In genomic region chr1:55069280-55069679, GRCh38 we compare ENCODE assay signal across 8 cellular contexts. TPM values are rescaled to one million over a fixed set of nuclear protein-coding genes. Genes with fewer than 3 reads are reported as not detected.
"Had no signal": no experiment of that assay in that cellular context is flagged by ENCODE, and none has a peak within 500 bp of the region (broad histone marks: within the 10 kb centered on the region; RNA-seq: fewer than 3 reads in every experiment).

No MANE protein-coding gene starts in this region.

- H3K27ac Mint-ChIP-seq: neural progenitor cell; T-helper 2 cell treated with Interferon-gamma antibody and Interleukin-4, amounts not matched to agents 5 μg/mL and 100 μg/mL, for 36 hours had no signal

- H3K4me3 Mint-ChIP-seq: neural progenitor cell; T-helper 2 cell treated with Interferon-gamma antibody and Interleukin-4, amounts not matched to agents 5 μg/mL and 100 μg/mL, for 36 hours had no signal

- ATAC-seq: activated CD4-positive, CD25-positive, alpha-beta regulatory T cell treated with anti-CD3 and anti-CD28 coated beads, Interleukin-2, amount 50 U/mL, for 24 hours; left ventricle myocardium superior; pancreas had no signal

- DNase-seq: foreskin melanocyte; left ventricle myocardium superior; pancreas; stimulated activated CD4-positive, alpha-beta T cell treated with anti-CD3 and anti-CD28 coated beads, Interleukin-4, amount 100 ng/mL, for 1 hour; thyroid gland had no signal

- H3K4me1 ChIP-seq: neural progenitor cell, pancreas had no signal

- H3K27ac ChIP-seq: neural progenitor cell, pancreas, thyroid gland had no signal

- H3K9me3 ChIP-seq: pancreas, thyroid gland had no signal

- H3K4me2 ChIP-seq: neural progenitor cell had no signal

- H3K9me3 Mint-ChIP-seq: neural progenitor cell; T-helper 2 cell treated with Interferon-gamma antibody and Interleukin-4, amounts not matched to agents 5 μg/mL and 100 μg/mL, for 36 hours had no signal

- H2AFZ ChIP-seq: neural progenitor cell had no signal

- H3K4me3 ChIP-seq: neural progenitor cell, pancreas, thyroid gland had no signal

- H3K27me3 ChIP-seq: neural progenitor cell, pancreas, thyroid gland had no signal

- H3K9ac ChIP-seq: neural progenitor cell had no signal

RNA-seq across cellular contexts. Expression of gene PCSK9, which starts 29.9 kb away (rescaled TPM):
- total RNA-seq: left ventricle myocardium superior, thyroid gland had no signal
